In genomic region chr1:45927231-45927915, GRCh38 we compare ENCODE assay signal across 8 cellular contexts.
DNase-seq lines count a peak whose midpoint lies in the region; ATAC-seq and TF ChIP-seq lines count a peak whose summit lies in the region.
"Not testable (repeated sequence)": the region's sequence is repeated elsewhere in the genome, so short reads cannot be mapped to it uniquely, and the experiment has no call there.

No MANE protein-coding gene starts in this region.

- in situ Hi-C loops in HAP-1 (cut with MboI; ENCODE audit: low sequenced_read_pairs) = not testable (repeated sequence)

- H3K9ac ChIP-seq in endodermal cell (ENCODE audit: extremely low read depth, low read length, poor library complexity, severe bottlenecking); iPS-20b (ENCODE audit: low read depth, low read length): not testable (repeated sequence)

- POLR2A ChIA-PET in A673 (lab: Charles Lee; ENCODE audit: low non-redundant PET) = not testable (repeated sequence)

- peaks cover 72% of the 10 kb centered on the region for H3K4me1 Mint-ChIP-seq in endodermal cell

- not testable (repeated sequence) for H3K27ac ChIP-seq in A673 (ENCODE audit: low read depth, low read length, poor library complexity, severe bottlenecking); endodermal cell (ENCODE audit: low read depth, low read length)
- H3K27ac ChIP-seq in iPS-20b (ENCODE audit: low read length) = peak overlapping the region; percentile 40
- peak overlapping the region; percentile 49 for H3K27ac ChIP-seq in psoas muscle

- H3K36me3 ChIP-seq in A673 (ENCODE audit: insufficient read depth, low read length, poor library complexity, severe bottlenecking); HAP-1 (replicated peaks); endodermal cell (ENCODE audit: control insufficient read depth, insufficient read depth, low read length); iPS-20b (ENCODE audit: insufficient read depth, low read depth, low read length): not testable (repeated sequence)
- peaks cover 5 to 53% of the 10 kb centered on the region in 2 donors for H3K36me3 ChIP-seq in psoas muscle (ENCODE audit: insufficient read depth in 1 of 2, low read depth in 1 of 2)

- 6 to 8% methylated on average over 12 to 14 of the region's 14 CpGs for WGBS in endodermal cell (ENCODE audit: insufficient coverage in 1 of 2, insufficient read length in 1 of 2), 2 experiments
- 60 to 80% (median 68%) methylated on average over 13 to 14 of the region's 14 CpGs for WGBS in psoas muscle, 3 donors

- not testable (repeated sequence) for H3K9me3 ChIP-seq in A673 (ENCODE audit: low read depth, low read length, poor library complexity, severe bottlenecking); HAP-1; endodermal cell (ENCODE audit: control insufficient read depth, low read length); iPS-20b (ENCODE audit: insufficient read depth, low read depth, low read length); psoas muscle

- peaks cover 14% of the 10 kb centered on the region for H3K4me1 ChIP-seq in A673 (ENCODE audit: insufficient read depth, low read length, poor library complexity, severe bottlenecking)
- peaks cover 28% of the 10 kb centered on the region for H3K4me1 ChIP-seq in HAP-1
- peaks cover 24% of the 10 kb centered on the region for H3K4me1 ChIP-seq in endodermal cell (ENCODE audit: control insufficient read depth, insufficient read depth, low read length)
- peaks cover 59% of the 10 kb centered on the region for H3K4me1 ChIP-seq in iPS-20b (ENCODE audit: insufficient read depth, low read length)
- peaks cover 71% of the 10 kb centered on the region for H3K4me1 ChIP-seq in psoas muscle

- TF ChIP-seq CTCF in A673 (conservative IDR thresholded peaks at IDR 0.05; ENCODE audit: low read depth, low read length); endodermal cell (conservative IDR thresholded peaks at IDR 0.05); psoas muscle (IDR thresholded peaks at IDR 0.05): not testable (repeated sequence)

- peak overlapping the region; percentile 37 for H3K27ac Mint-ChIP-seq in endodermal cell

- not testable (repeated sequence) for H3K9me3 Mint-ChIP-seq in endodermal cell

- not testable (repeated sequence) for H3K27me3 Mint-ChIP-seq in endodermal cell (ENCODE audit: insufficient read depth)

- peak overlapping the region; percentile 47 for H3K4me3 Mint-ChIP-seq in endodermal cell

- intact Hi-C loops in A673 (cut with micrococcal nuclease; ENCODE audit: unreplicated experiment); psoas muscle (cut with DNase I): not testable (repeated sequence)

- H3K36me3 Mint-ChIP-seq in endodermal cell (ENCODE audit: low read depth) = not testable (repeated sequence)

- H3K4me3 ChIP-seq in A673 (ENCODE audit: low read depth, low read length, poor library complexity, severe bottlenecking); HAP-1; psoas muscle: not testable (repeated sequence)
- H3K4me3 ChIP-seq in endodermal cell (ENCODE audit: low read length) (peak overlapping the region; percentile 51), iPS-20b (ENCODE audit: low read length) (peak overlapping the region; percentile 41)

- DNase-seq in A673 (ENCODE audit: low spot score) (peak; percentile 44), HAP-1 (ENCODE audit: low spot score in 2 of 2) (peak; percentile 52 to 66), NCI-H1105 (lab: John Stamatoyannopoulos, UW) (peak; percentile 16), NCI-H2171 treated with DMSO at 0.1 percent for 48 hours (lab: John Stamatoyannopoulos, UW) (peak; percentile 43), NCI-H82 treated with DMSO at 0.1 percent for 48 hours (lab: John Stamatoyannopoulos, UW; ENCODE audit: unreplicated experiment) (peak; percentile 66), endodermal cell (peak; percentile 87)
- DNase-seq in psoas muscle = not testable (repeated sequence)

- ATAC-seq in psoas muscle = not testable (repeated sequence)

- BruUV-seq in A673 (replicated peaks; lab: Mats Ljungman, UMichigan) = not testable (repeated sequence)

- CTCF ChIA-PET in A673 (lab: Charles Lee) = not testable (repeated sequence)

- not testable (repeated sequence) for H3K27me3 ChIP-seq in A673 (replicated peaks; ENCODE audit: insufficient read depth, low read depth, low read length, poor library complexity); HAP-1 (ENCODE audit: low read depth); endodermal cell (ENCODE audit: control insufficient read depth, insufficient read depth, low read length, poor library complexity, severe bottlenecking); iPS-20b (ENCODE audit: insufficient read depth, low read length); psoas muscle (ENCODE audit: insufficient read depth in 3 of 3, low read length in 2 of 3)
